28 cellular contexts compared by ENCODE assay signal in the genomic region with DNA sequence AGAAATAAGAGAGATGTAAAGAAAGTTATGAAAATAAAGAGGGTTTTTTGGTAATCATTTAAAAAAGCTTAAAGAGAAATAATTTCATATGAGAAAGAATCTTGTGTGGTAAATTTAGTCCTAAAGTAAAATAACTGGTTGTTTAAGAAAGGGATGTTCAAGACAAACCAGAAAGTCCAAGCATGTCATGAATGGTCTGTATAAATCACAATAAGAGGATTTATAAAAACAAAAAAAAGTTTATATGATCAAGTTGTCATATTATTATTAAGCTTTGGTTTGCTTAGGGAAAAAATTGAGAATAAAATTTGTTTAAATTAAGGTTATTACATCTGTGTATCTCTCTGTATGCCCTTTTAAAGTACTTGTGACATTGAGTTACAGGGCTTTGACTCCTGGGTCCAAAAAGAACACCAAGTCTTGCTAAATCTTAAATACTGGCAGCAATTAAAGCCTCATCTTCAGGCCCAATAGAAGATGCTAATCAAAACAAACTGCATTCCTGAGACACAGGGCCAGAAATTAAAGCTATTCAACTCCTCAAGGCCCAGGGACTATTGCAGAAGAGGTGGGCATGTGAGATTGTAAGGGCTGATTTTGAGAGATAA. TPM values are rescaled to one million over a fixed set of nuclear protein-coding genes. Genes with fewer than 3 reads are reported as not detected.
A peak's percentile ranks its signal among the peaks of the same experiment; 100 is the strongest.
DNase-seq lines count a peak whose midpoint lies in the region; ATAC-seq and TF ChIP-seq lines count a peak whose summit lies in the region.
"Had no signal": no experiment of that assay in that cellular context is flagged by ENCODE, and none has a peak within 500 bp of the region (broad histone marks: within the 10 kb centered on the region; RNA-seq: fewer than 3 reads in every experiment).

No MANE protein-coding gene starts in this region.

- H3K4me1 Mint-ChIP-seq in WTC11 = peaks cover 27% of the 10 kb centered on the region
- peaks cover 25 to 26% of the 10 kb centered on the region in 2 experiments for H3K4me1 Mint-ChIP-seq in H9
- H3K4me1 Mint-ChIP-seq: IgD-negative memory B cell; stimulated activated memory B cell treated with anti-CD40 and anti-IgM and Interleukin-4, amounts not matched to agents 10 μg/mL and 1 μg/mL and 100 μg/mL, for 72 hours had no signal

- H3K56ac ChIP-seq in mesendoderm (ENCODE audit: low read length) (no peak overlapping the region), H9 (ENCODE audit: insufficient read length, low read depth, low read length) (no peak overlapping the region)

- H3K9me3 Mint-ChIP-seq in WTC11 = peaks cover 57% of the 10 kb centered on the region
- H3K9me3 Mint-ChIP-seq in H9 = peaks cover 53 to 61% of the 10 kb centered on the region in 2 experiments

- no peak overlapping the region for H2BK20ac ChIP-seq in H9 (ENCODE audit: low read depth, low read length, poor library complexity, severe bottlenecking)

- no peak overlapping the region for H3K4ac ChIP-seq in mesendoderm (ENCODE audit: low read depth, low read length)
- H3K4ac ChIP-seq in H9 (ENCODE audit: low read depth, low read length) = no peak overlapping the region

- H3K9ac ChIP-seq in mesendoderm (ENCODE audit: low read length) = no peak overlapping the region
- H3K9ac ChIP-seq in H9 (ENCODE audit: extremely low read depth, insufficient read length, low read length) = no peak overlapping the region

- H3K18ac ChIP-seq in mesendoderm (ENCODE audit: low read length) = no peak overlapping the region
- H3K18ac ChIP-seq in H9 (ENCODE audit: insufficient read length, low read depth, low read length) = no peak overlapping the region

- H2BK12ac ChIP-seq in H9 (ENCODE audit: insufficient read length, low read depth, low read length) = no peak overlapping the region

- no peak overlapping the region for H3K27ac ChIP-seq in mesendoderm (ENCODE audit: low read depth, low read length)
- no peak overlapping the region for H3K27ac ChIP-seq in upper lobe of left lung
- H3K27ac ChIP-seq in H9 (ENCODE audit: insufficient read length, low read depth, low read length) = no peak overlapping the region
- H3K27ac ChIP-seq: coronary artery, esophagus muscularis mucosa, gastroesophageal sphincter, VCaP had no signal

- no peaks in the 10 kb centered on the region; the same call in 1 of the 2 replicates for H3K27me3 Mint-ChIP-seq in WTC11 (ENCODE audit: low read depth)
- H3K27me3 Mint-ChIP-seq in H9 (ENCODE audit: low read depth) = no peaks in the 10 kb centered on the region; the same call in 1 of the 2 replicates
- H3K27me3 Mint-ChIP-seq: IgD-negative memory B cell; stimulated activated memory B cell treated with anti-CD40 and anti-IgM and Interleukin-4, amounts not matched to agents 10 μg/mL and 1 μg/mL and 100 μg/mL, for 72 hours had no signal

- TF ChIP-seq EP300 in upper lobe of left lung (IDR thresholded peaks at IDR 0.05) = no peak

- H3T11ph ChIP-seq in H9 (ENCODE audit: low read length) = no peak overlapping the region

- H2BK120ac ChIP-seq in mesendoderm (ENCODE audit: low read depth, low read length) (no peak overlapping the region), H9 (ENCODE audit: low read depth, low read length, poor library complexity, severe bottlenecking) (no peak overlapping the region)

- H3K27me3 ChIP-seq in mesendoderm (ENCODE audit: insufficient read depth, low read length, poor library complexity) = no peaks in the 10 kb centered on the region
- no peaks in the 10 kb centered on the region for H3K27me3 ChIP-seq in upper lobe of left lung
- H3K27me3 ChIP-seq in H9 (ENCODE audit: insufficient read depth, low read length) = no peaks in the 10 kb centered on the region
- H3K27me3 ChIP-seq: esophagus muscularis mucosa, gastroesophageal sphincter had no signal

- no peak overlapping the region for H2BK15ac ChIP-seq in mesendoderm (replicated peaks; ENCODE audit: low read depth)
- H2BK15ac ChIP-seq in H9 (ENCODE audit: low read depth, low read length) = no peak overlapping the region

- H3K36me3 Mint-ChIP-seq in WTC11 (peaks cover 61% of the 10 kb centered on the region), H9 (ENCODE audit: insufficient read depth in 1 of 3, low read depth in 3 of 3) (peaks cover 39 to 60% (median 54%) of the 10 kb centered on the region in 3 experiments)

- no peak overlapping the region for H4K91ac ChIP-seq in H9 (ENCODE audit: insufficient read length, low read depth, low read length)

- H3K79me1 ChIP-seq in mesendoderm (ENCODE audit: low read length) (no peaks in the 10 kb centered on the region), H9 (ENCODE audit: insufficient read depth, low read depth, low read length, poor library complexity, severe bottlenecking) (no peaks in the 10 kb centered on the region)

- no peak overlapping the region for H3K4me2 ChIP-seq in mesendoderm (ENCODE audit: low read length)
- H3K4me2 ChIP-seq in H9 (ENCODE audit: insufficient read depth, insufficient read length, low read length) = no peak overlapping the region

- H3K23me2 ChIP-seq in H9 (ENCODE audit: insufficient read length, low read depth, low read length, poor library complexity, severe bottlenecking) = no peaks in the 10 kb centered on the region

- H2AFZ ChIP-seq in H9 (ENCODE audit: low read length) = no peak overlapping the region

- H3K9me3 ChIP-seq in upper lobe of left lung (no peaks in the 10 kb centered on the region), H9 (ENCODE audit: control insufficient read depth, low read depth, low read length) (peaks cover 23% of the 10 kb centered on the region)
- H3K9me3 ChIP-seq: esophagus muscularis mucosa, gastroesophageal sphincter had no signal

- no peaks in the 10 kb centered on the region for H4K20me1 ChIP-seq in H9 (ENCODE audit: control insufficient read depth, insufficient read depth, insufficient read length)

- CTCF ChIA-PET in WTC11 (lab: Charles Lee) = no interaction called here

- DNase-seq in NCI-H2227 (lab: John Stamatoyannopoulos, UW; ENCODE audit: unreplicated experiment) (peak; percentile 7), NCI-H2227 treated with DMSO at 0.1 percent for 48 hours (lab: John Stamatoyannopoulos, UW) (no peak), M059J (ENCODE audit: low read depth) (peak; percentile 42), RKO (ENCODE audit: low spot score) (peak; percentile 28), mesendoderm (peak; percentile 68), upper lobe of left lung (no peak), WTC11 (ENCODE audit: low spot score) (no peak), H9 (no peak)
- DNase-seq: activated CD4-positive, alpha-beta T cell treated with anti-CD3 and anti-CD28 coated beads, Interleukin-2, amount 10 ng/mL, durations not matched to agents 7 days and 5 days; activated naive CD4-positive, alpha-beta T cell treated with anti-CD3 and anti-CD28 coated beads for 36 hours; activated T-cell treated with anti-CD3 and anti-CD28 coated beads, Interleukin-2, amount 50 U/mL, for 48 hours; amniotic stem cell; hypothalamus; left ventricle myocardium superior; midbrain; naive thymus-derived CD8-positive, alpha-beta T cell; NCI-H1048; NCI-H187 treated with DMSO at 0.1 percent for 48 hours; NK-92 treated with Interleukin-12 subunit alpha and Interleukin-12 subunit beta, amount 100 ng/mL, for 24 hours; RPMI8226; stimulated activated CD4-positive, alpha-beta T cell treated with anti-CD3 and anti-CD28 coated beads, Interleukin-4, amount 100 ng/mL, for 1 hour had no signal

- H3K79me2 ChIP-seq in mesendoderm (ENCODE audit: control insufficient read depth, insufficient read depth, low read length) (no peaks in the 10 kb centered on the region), H9 (ENCODE audit: insufficient read depth, low read length) (no peaks in the 10 kb centered on the region)

- H3K4me1 ChIP-seq in mesendoderm (ENCODE audit: control insufficient read depth, low read depth, low read length) = no peaks in the 10 kb centered on the region
- no peaks in the 10 kb centered on the region for H3K4me1 ChIP-seq in upper lobe of left lung
- H3K4me1 ChIP-seq in H9 (ENCODE audit: insufficient read depth, low read length) = no peaks in the 10 kb centered on the region; the same call in 1 of the 2 replicates
- H3K4me1 ChIP-seq: esophagus muscularis mucosa, gastroesophageal sphincter had no signal

- H3K23ac ChIP-seq in mesendoderm (ENCODE audit: low read length) (no peak overlapping the region), H9 (ENCODE audit: insufficient read length, low read depth, low read length) (no peak overlapping the region)

- no peak for TF ChIP-seq CTCF in upper lobe of left lung (IDR thresholded peaks at IDR 0.05)
- TF ChIP-seq CTCF in WTC11 (IDR thresholded peaks at IDR 0.05) = no peak
- TF ChIP-seq CTCF in H9 (conservative IDR thresholded peaks at IDR 0.05) = no peak

- no peak overlapping the region for H4K8ac ChIP-seq in mesendoderm (ENCODE audit: low read depth, low read length)
- H4K8ac ChIP-seq in H9 (replicated peaks; ENCODE audit: insufficient read length, low read depth, low read length) = no peak overlapping the region

- POLR2A ChIA-PET in WTC11 (lab: Charles Lee) = no interaction called here

- no peak for ATAC-seq in upper lobe of left lung (ENCODE audit: low FRiP score in 2 of 2)
- ATAC-seq in WTC11 = no peak
- ATAC-seq: gastroesophageal sphincter; left ventricle myocardium superior; naive thymus-derived CD8-positive, alpha-beta T cell; stimulated activated memory B cell treated with anti-CD40 and anti-IgM and Interleukin-4, amounts not matched to agents 10 μg/mL and 1 μg/mL and 100 μg/mL, for 72 hours had no signal

- no peak for TF ChIP-seq POLR2A in upper lobe of left lung (IDR thresholded peaks at IDR 0.05)

- no peak overlapping the region for H3K4me3 Mint-ChIP-seq in WTC11
- no peak overlapping the region for H3K4me3 Mint-ChIP-seq in H9
- H3K4me3 Mint-ChIP-seq: activated CD4-positive, alpha-beta T cell treated with anti-CD3 and anti-CD28 coated beads, Interleukin-2, amount 10 ng/mL, durations not matched to agents 7 days and 5 days; activated naive CD4-positive, alpha-beta T cell treated with anti-CD3 and anti-CD28 coated beads for 36 hours; IgD-negative memory B cell; naive thymus-derived CD8-positive, alpha-beta T cell; stimulated activated memory B cell treated with anti-CD40 and anti-IgM and Interleukin-4, amounts not matched to agents 10 μg/mL and 1 μg/mL and 100 μg/mL, for 72 hours; T-helper 2 cell treated with Interferon-gamma antibody and Interleukin-4, amounts not matched to agents 5 μg/mL and 100 μg/mL, for 36 hours had no signal

- no peak overlapping the region for H4K5ac ChIP-seq in mesendoderm (ENCODE audit: low read length)
- no peak overlapping the region for H4K5ac ChIP-seq in H9 (ENCODE audit: insufficient read length, low read depth, low read length)

- H3K27ac Mint-ChIP-seq in WTC11 (no peak overlapping the region), H9 (no peak overlapping the region)
- H3K27ac Mint-ChIP-seq: activated CD4-positive, alpha-beta T cell treated with anti-CD3 and anti-CD28 coated beads, Interleukin-2, amount 10 ng/mL, durations not matched to agents 7 days and 5 days; activated naive CD4-positive, alpha-beta T cell treated with anti-CD3 and anti-CD28 coated beads for 36 hours; IgD-negative memory B cell; naive thymus-derived CD8-positive, alpha-beta T cell; stimulated activated memory B cell treated with anti-CD40 and anti-IgM and Interleukin-4, amounts not matched to agents 10 μg/mL and 1 μg/mL and 100 μg/mL, for 72 hours; T-helper 2 cell treated with Interferon-gamma antibody and Interleukin-4, amounts not matched to agents 5 μg/mL and 100 μg/mL, for 36 hours had no signal

- H2BK5ac ChIP-seq in mesendoderm (ENCODE audit: low read length) (no peak overlapping the region), H9 (ENCODE audit: insufficient read length, low read length) (no peak overlapping the region)

- no peak overlapping the region for H3K4me3 ChIP-seq in mesendoderm (ENCODE audit: low read length)
- no peak overlapping the region for H3K4me3 ChIP-seq in upper lobe of left lung
- H3K4me3 ChIP-seq: coronary artery, esophagus muscularis mucosa, gastroesophageal sphincter had no signal

- H2AK5ac ChIP-seq in mesendoderm (ENCODE audit: low read length) (no peak overlapping the region), H9 (ENCODE audit: insufficient read length, low read length) (no peak overlapping the region)

- H3K36me3 ChIP-seq in mesendoderm (ENCODE audit: control insufficient read depth, insufficient read depth, low read length) (no peaks in the 10 kb centered on the region), upper lobe of left lung (peaks cover 0 to 8% (median 0%) of the 10 kb centered on the region in 4 donors)

- H3K14ac ChIP-seq in H9 (ENCODE audit: insufficient read depth, low read length) = no peak overlapping the region

RNA-seq across cellular contexts. Expression of a gene that starts 15.6 kb away (rescaled TPM):
- total RNA-seq in M059J (2014; rRNA removed; shearing (Covaris generic)) = 19.9 and 36.4 TPM in 2 replicates
- polyA plus RNA-seq in mesendoderm (2013, experiment 1 of 2) = 6.1 TPM
- 6.5 TPM for polyA plus RNA-seq in mesendoderm (2013, experiment 2 of 2)
- total RNA-seq in upper lobe of left lung (100 to 1,000 TPM in 2 of 6 donors, 10 to 100 TPM in 4; 66.7 to 294 (median 83.0) TPM), WTC11 (2021) (36.6 to 49.0 TPM (median 38.9 TPM) in 3 replicates), H9 (2021) (32.5 and 34.6 TPM in 2 replicates)

RNA-seq across cellular contexts. Expression of a gene that starts 31.4 kb away (rescaled TPM):
- total RNA-seq in M059J (2014; rRNA removed; shearing (Covaris generic)) = 14.1 and 17.8 TPM in 2 replicates
- polyA plus RNA-seq in mesendoderm (2013, experiment 1 of 2) = 23.6 TPM
- 23.2 TPM for polyA plus RNA-seq in mesendoderm (2013, experiment 2 of 2)
- total RNA-seq in upper lobe of left lung (10 to 100 TPM in 2 of 6 donors, 1 to 10 TPM in 4; 6.1 to 16.6 (median 9.5) TPM), WTC11 (2021) (22.6 to 23.5 TPM (median 23.4 TPM) in 3 replicates), H9 (2021) (21.5 and 22.2 TPM in 2 replicates)

RNA-seq across cellular contexts. Expression of a gene that starts 48.5 kb away (rescaled TPM):
- total RNA-seq in M059J (2014; rRNA removed; shearing (Covaris generic)) = 95.9 and 99.5 TPM in 2 replicates
- polyA plus RNA-seq in mesendoderm (2013, experiment 1 of 2) = 18.8 TPM
- 18.8 TPM for polyA plus RNA-seq in mesendoderm (2013, experiment 2 of 2)
- 100 to 1,000 TPM in 5 of 6 donors, 10 to 100 TPM in 1; 96.4 to 172 (median 133) TPM for total RNA-seq in upper lobe of left lung
- total RNA-seq in WTC11 (2021) = 41.3 to 49.3 TPM (median 43.1 TPM) in 3 replicates
- total RNA-seq in H9 (2021) = 27.1 and 29.6 TPM in 2 replicates

Comparison
In these comparisons a context has a peak if more than half of its experiments do, and no peak if none do; other contexts are left out.
1. DNase-seq: peak in NCI-H2227 (single experiment), M059J (single experiment), RKO (single experiment) and mesendoderm (single experiment); none in NCI-H2227 treated with DMSO at 0.1 percent for 48 hours (single experiment), upper lobe of left lung (0 of 2), WTC11 (single experiment) and H9 (single experiment).